23 cellular contexts compared by ENCODE assay signal in the genomic region with DNA sequence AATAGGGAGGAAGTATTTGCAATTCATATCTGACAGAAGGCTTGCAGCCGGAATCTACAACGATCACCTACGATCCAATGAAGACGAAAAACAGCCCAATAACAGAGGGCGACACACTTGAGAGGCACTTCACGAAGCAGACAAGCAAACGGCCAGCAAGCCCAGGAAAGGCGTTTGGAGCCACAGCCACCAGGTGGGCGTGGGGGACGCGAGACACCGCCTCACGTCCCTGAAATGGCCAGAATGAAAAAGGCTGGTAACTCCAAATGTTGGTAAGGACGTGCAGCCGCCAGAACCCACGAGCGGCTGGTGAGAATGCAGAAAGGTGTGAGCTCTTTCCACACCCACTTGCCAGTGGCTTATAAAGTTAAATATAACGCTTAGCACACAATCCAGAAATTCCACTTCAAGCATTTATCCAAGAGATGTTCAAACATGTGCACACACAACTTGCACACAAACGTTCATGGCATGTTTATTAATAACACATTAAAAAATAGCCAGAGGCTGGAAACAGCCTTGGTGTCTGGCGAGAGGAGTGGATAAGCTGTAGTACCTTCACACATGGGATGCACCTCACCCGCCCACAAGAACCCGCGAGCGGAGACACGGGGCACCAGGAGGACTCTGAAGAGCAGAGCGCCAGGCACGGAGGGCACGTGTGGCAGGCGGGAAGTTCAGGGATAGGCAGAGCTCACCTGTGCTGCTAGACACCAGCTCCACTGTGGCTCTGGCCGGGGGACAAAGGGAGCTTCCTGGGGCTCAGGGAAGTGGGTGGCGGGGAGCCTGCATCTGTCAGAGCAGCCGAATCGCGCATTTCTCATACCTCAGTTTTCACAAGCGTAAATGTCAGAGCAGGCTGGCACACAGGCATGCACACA.
"Had no signal": no experiment of that assay in that cellular context is flagged by ENCODE, and none has a peak within 500 bp of the region (broad histone marks: within the 10 kb centered on the region; RNA-seq: fewer than 3 reads in every experiment).

No MANE protein-coding gene starts in this region.

- H3K4me1 ChIP-seq: esophagus squamous epithelium, testis, transverse colon, vagina had no signal

- H3K27ac ChIP-seq: esophagus squamous epithelium, testis, transverse colon, vagina had no signal

- DNase-seq: activated CD4-positive, alpha-beta memory T cell treated with anti-CD3 and anti-CD28 coated beads for 36 hours; activated CD4-positive, alpha-beta T cell treated with anti-CD3 and anti-CD28 coated beads, Interleukin-2, amount 10 ng/mL, durations not matched to agents 24 days and 14 days; activated CD4-positive, CD25-positive, alpha-beta regulatory T cell treated with anti-CD3 and anti-CD28 coated beads, Interleukin-2, amount 50 U/mL, for 72 hours; activated naive CD4-positive, alpha-beta T cell; activated T-cell treated with anti-CD3 and anti-CD28 coated beads for 4 hours; activated T-cell treated with anti-CD3 and anti-CD28 coated beads, Interleukin-2, amount 50 U/mL, for 72 hours; dermis blood vessel endothelial cell; effector CD4-positive, alpha-beta T cell; esophagus squamous epithelium; foreskin melanocyte; glutamatergic neuron; left colon; midbrain; naive thymus-derived CD8-positive, alpha-beta T cell; occipital lobe; right cardiac atrium; stimulated activated CD4-positive, alpha-beta T cell treated with anti-CD3 and anti-CD28 coated beads, Interleukin-2, amount 100 ng/mL, for 48 hours; stimulated activated naive CD8-positive, alpha-beta T cell treated with anti-CD3 and anti-CD28 coated beads, Interleukin-15, Interleukin-2, amounts not matched to agents 100 U/mL and 50 U/mL, for 24 hours; T-helper 17 cell; T1000; testis; transverse colon had no signal

- H3K36me3 ChIP-seq: esophagus squamous epithelium, transverse colon, vagina had no signal

- H3K27me3 ChIP-seq: testis, transverse colon, vagina had no signal

- H3K4me3 ChIP-seq: esophagus squamous epithelium, transverse colon, vagina had no signal

- ATAC-seq: activated T-cell treated with anti-CD3 and anti-CD28 coated beads, Interleukin-2, amount 50 U/mL, for 72 hours; left colon; naive thymus-derived CD8-positive, alpha-beta T cell; right cardiac atrium; stimulated activated naive CD8-positive, alpha-beta T cell treated with anti-CD3 and anti-CD28 coated beads, Interleukin-15, Interleukin-2, amounts not matched to agents 100 U/mL and 50 U/mL, for 24 hours; T-helper 17 cell had no signal

- H3K9me3 ChIP-seq: testis, vagina had no signal
